In the genomic region with DNA sequence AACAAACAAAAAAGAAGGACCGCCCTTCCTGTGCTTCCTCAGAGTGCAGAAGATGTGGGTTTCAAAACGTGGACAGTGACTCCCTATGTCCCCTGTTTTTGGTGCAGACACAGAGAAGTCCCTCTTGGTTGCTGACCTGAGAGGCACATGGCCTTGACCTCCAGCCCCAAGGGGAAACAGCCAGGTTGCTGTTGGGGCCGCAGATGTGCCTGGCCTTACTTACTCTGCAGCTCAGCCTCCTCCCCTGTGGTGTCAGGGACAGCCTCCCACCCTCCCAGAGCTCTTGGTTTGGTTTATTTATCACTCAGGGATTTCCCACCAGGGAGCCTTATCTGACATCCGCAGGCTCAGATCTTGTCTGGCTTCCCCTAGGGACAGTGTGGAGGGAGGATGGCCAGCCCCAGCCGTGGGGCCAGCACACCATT, we compare ENCODE assay signal across 16 cellular contexts.
"Had no signal": no experiment of that assay in that cellular context is flagged by ENCODE, and none has a peak within 500 bp of the region (broad histone marks: within the 10 kb centered on the region; RNA-seq: fewer than 3 reads in every experiment).

No MANE protein-coding gene starts in this region.

- ATAC-seq: left ventricle myocardium superior; naive thymus-derived CD8-positive, alpha-beta T cell had no signal

- H3K36me3 ChIP-seq: ascending aorta, cardiac muscle cell, colonic mucosa, heart right ventricle had no signal

- H3K27me3 ChIP-seq: ascending aorta, colonic mucosa had no signal

- H3K9me3 Mint-ChIP-seq: naive thymus-derived CD8-positive, alpha-beta T cell; stimulated activated naive B cell treated with anti-CD40 and anti-IgM and Interleukin-4, amounts not matched to agents 10 μg/mL and 1 μg/mL and 100 μg/mL, for 72 hours had no signal

- DNase-seq: activated CD4-positive, alpha-beta T cell treated with anti-CD3 and anti-CD28 coated beads for 1 hour; activated CD4-positive, alpha-beta T cell treated with anti-CD3 and anti-CD28 coated beads, Interleukin-2, amount 50 U/mL, for 48 hours; activated gamma-delta T cell; activated T-cell treated with anti-CD3 and anti-CD28 coated beads, Interleukin-2, amount 50 U/mL, for 48 hours; colonic mucosa; effector CD4-positive, alpha-beta T cell; heart right ventricle; left ventricle myocardium superior; midbrain; naive thymus-derived CD8-positive, alpha-beta T cell; right cardiac atrium; small intestine; stimulated activated naive B cell treated with anti-CD40 and anti-IgM and Interleukin-4, amounts not matched to agents 10 μg/mL and 1 μg/mL and 100 μg/mL, for 72 hours had no signal

- H3K4me3 ChIP-seq: ascending aorta, cardiac muscle cell, colonic mucosa, heart right ventricle had no signal

- H3K27ac ChIP-seq: ascending aorta, cardiac muscle cell, colonic mucosa, heart right ventricle had no signal

- H3K4me3 Mint-ChIP-seq: activated naive CD8-positive, alpha-beta T cell; naive thymus-derived CD8-positive, alpha-beta T cell; stimulated activated naive B cell treated with anti-CD40 and anti-IgM and Interleukin-4, amounts not matched to agents 10 μg/mL and 1 μg/mL and 100 μg/mL, for 72 hours had no signal

- H3K9me3 ChIP-seq: ascending aorta, colonic mucosa, heart right ventricle had no signal

- H3K27ac Mint-ChIP-seq: activated naive CD8-positive, alpha-beta T cell; naive thymus-derived CD8-positive, alpha-beta T cell; stimulated activated naive B cell treated with anti-CD40 and anti-IgM and Interleukin-4, amounts not matched to agents 10 μg/mL and 1 μg/mL and 100 μg/mL, for 72 hours had no signal

- H3K4me1 ChIP-seq: ascending aorta, colonic mucosa, heart right ventricle had no signal

- H3K4me1 Mint-ChIP-seq: naive thymus-derived CD8-positive, alpha-beta T cell; stimulated activated naive B cell treated with anti-CD40 and anti-IgM and Interleukin-4, amounts not matched to agents 10 μg/mL and 1 μg/mL and 100 μg/mL, for 72 hours had no signal
